Comparison of ENCODE assay signal across 10 cellular contexts in genomic region chr17:45073414-45074070, GRCh38. TPM values are rescaled to one million over a fixed set of nuclear protein-coding genes. Genes with fewer than 3 reads are reported as not detected.
DNase-seq lines count a peak whose midpoint lies in the region; ATAC-seq, FAIRE-seq and TF ChIP-seq lines count a peak whose summit lies in the region.
"Had no signal": no experiment of that assay in that cellular context is flagged by ENCODE, and none has a peak within 500 bp of the region (broad histone marks: within the 10 kb centered on the region; RNA-seq: fewer than 3 reads in every experiment).

No MANE protein-coding gene starts in this region.

- no peak for TF ChIP-seq POLR2A in body of pancreas (IDR thresholded peaks at IDR 0.05)

- H3K27ac ChIP-seq in body of pancreas = no peak overlapping the region
- H3K27ac ChIP-seq in left lung = peak overlapping the region; percentile 5 to 18
- no peak overlapping the region for H3K27ac ChIP-seq in kidney (ENCODE audit: low read depth in 2 of 2, low read length in 2 of 2)

- H3K4me3 ChIP-seq in body of pancreas (no peak overlapping the region), left lung (no peak overlapping the region), kidney (ENCODE audit: low read length in 2 of 2) (no peak overlapping the region)

- no peaks in the 10 kb centered on the region for H3K27me3 ChIP-seq in body of pancreas
- no peaks in the 10 kb centered on the region for H3K27me3 ChIP-seq in left lung

- no peaks in the 10 kb centered on the region for H3K36me3 ChIP-seq in body of pancreas (replicated peaks in 1 of 2; ENCODE audit: insufficient read depth in 1 of 2, low read depth in 2 of 2)
- H3K36me3 ChIP-seq in left lung = peaks cover 0 to 56% of the 10 kb centered on the region in 2 donors
- peaks cover 0 to 4% of the 10 kb centered on the region in 2 donors for H3K36me3 ChIP-seq in kidney (ENCODE audit: control insufficient read depth in 1 of 2, insufficient read depth in 2 of 2, low read length in 2 of 2)

- intact Hi-C loops in Right ventricle myocardium inferior (cut with DNase I) = no loop called here
- intact Hi-C loops in cardiac septum (cut with DNase I) = no loop called here
- intact Hi-C loops in body of pancreas (cut with DNase I) = no loop called here
- intact Hi-C loops in left lung (cut with DNase I) = no loop called here
- intact Hi-C loops in kidney (cut with DNase I) = no loop called here

- no peak overlapping the region for H3K9ac ChIP-seq in kidney (ENCODE audit: low read length in 2 of 2)

- 52 to 82% methylated on average over 5 of the region's 5 CpGs for WGBS in body of pancreas, 2 donors

- ATAC-seq in Right ventricle myocardium inferior (peak; percentile 78), body of pancreas (peak; percentile 45), left lung (peak; percentile 69), HG02623 (IDR thresholded peaks at IDR 0.05; ENCODE audit: unreplicated experiment) (no peak), GM18520 (IDR thresholded peaks at IDR 0.05; ENCODE audit: unreplicated experiment) (no peak)

- no peak for DNase-seq in Right ventricle myocardium inferior (ENCODE audit: missing footprints)
- no peak for DNase-seq in cardiac septum (ENCODE audit: low spot score)
- no peak for DNase-seq in body of pancreas
- no peak for DNase-seq in left lung
- DNase-seq in foreskin melanocyte = no peak
- no peak for DNase-seq in kidney
- DNase-seq: CD4-positive, alpha-beta T cell; stimulated activated naive CD4-positive, alpha-beta T cell treated with Interleukin-2 at 50 U/mL for 16 hours had no signal

- no peak for TF ChIP-seq CTCF in body of pancreas (IDR thresholded peaks at IDR 0.05)
- no peak for TF ChIP-seq CTCF in left lung (IDR thresholded peaks at IDR 0.05)
- TF ChIP-seq CTCF in kidney (IDR thresholded peaks at IDR 0.05; ENCODE audit: borderline replicate concordance, extremely low read depth, insufficient read depth) = no peak

- H3K4me1 ChIP-seq in body of pancreas (peaks cover 6% of the 10 kb centered on the region), left lung (peaks cover 3 to 70% of the 10 kb centered on the region in 2 donors), kidney (ENCODE audit: control insufficient read depth in 1 of 2, insufficient read depth in 1 of 2, low read depth in 1 of 2, low read length in 2 of 2) (peaks cover 0 to 5% of the 10 kb centered on the region in 2 donors)

- no peak for FAIRE-seq in kidney (lab: Jason Lieb, UNC)

- H3K9me3 ChIP-seq in body of pancreas (no peaks in the 10 kb centered on the region), left lung (no peaks in the 10 kb centered on the region), kidney (ENCODE audit: control insufficient read depth in 1 of 2, low read length in 2 of 2) (no peaks in the 10 kb centered on the region)

RNA-seq across cellular contexts. Expression of gene NMT1, which starts 12.4 kb away (rescaled TPM):
- total RNA-seq in Right ventricle myocardium inferior (96.0 TPM), cardiac septum (74.8 TPM), body of pancreas (10 to 100 TPM; 26.5 to 33.9 TPM), left lung (100 to 1,000 TPM; 123 to 129 TPM), kidney (98.5 TPM)
- polyA plus RNA-seq in kidney (ENCODE audit: insufficient read depth, low read depth, low replicate concordance) = 72.3 TPM

RNA-seq across cellular contexts. Expression of gene DCAKD, which starts 22.1 kb away (rescaled TPM):
- total RNA-seq in Right ventricle myocardium inferior (24.2 TPM), cardiac septum (32.1 TPM), body of pancreas (10 to 100 TPM; 19.8 to 20.8 TPM), left lung (10 to 100 TPM; 20.5 to 30.8 TPM), kidney (34.9 TPM)
- polyA plus RNA-seq in kidney (ENCODE audit: insufficient read depth, low read depth, low replicate concordance) = 27.5 TPM

RNA-seq across cellular contexts. Expression of gene PLCD3, which starts 58.8 kb away (rescaled TPM):
- total RNA-seq in Right ventricle myocardium inferior (200 TPM), cardiac septum (87.6 TPM), body of pancreas (10 to 100 TPM in 1 of 2 donors, 1 to 10 TPM in 1; 5.4 to 23.4 TPM), left lung (10 to 100 TPM; 41.0 to 49.1 TPM), kidney (111 TPM)
- 14.8 TPM for polyA plus RNA-seq in kidney (ENCODE audit: insufficient read depth, low read depth, low replicate concordance)

Comparison
In these comparisons a context has a peak if more than half of its experiments do, and no peak if none do; other contexts are left out.
1. ATAC-seq: peak in Right ventricle myocardium inferior (single experiment), body of pancreas (single experiment) and left lung (single experiment); none in HG02623 (single experiment) and GM18520 (single experiment).
2. H3K27ac ChIP-seq: peak in left lung (2 of 2); none in body of pancreas (0 of 4) and kidney (0 of 2).